In genomic region chr21:34986561-34987533, GRCh38 we compare ENCODE assay signal across 8 cellular contexts.
DNase-seq lines count a peak whose midpoint lies in the region; ATAC-seq, FAIRE-seq and TF ChIP-seq lines count a peak whose summit lies in the region.

No MANE protein-coding gene starts in this region.

- H3K4me3 ChIP-seq in SK-N-SH (ENCODE audit: low read depth in 2 of 2, low read length in 1 of 2) (no peak overlapping the region), astrocyte (ENCODE audit: insufficient read depth, low read depth, low read length) (no peak overlapping the region), aorta (ENCODE audit: low read length in 2 of 2) (no peak overlapping the region)

- H3K9me3 Mint-ChIP-seq in astrocyte (ENCODE audit: unreplicated experiment): no peaks in the 10 kb centered on the region

- H3K9me3 ChIP-seq in SK-N-SH: no peaks in the 10 kb centered on the region
- no peaks in the 10 kb centered on the region for H3K9me3 ChIP-seq in astrocyte (ENCODE audit: insufficient read depth, low read depth, low read length)
- no peaks in the 10 kb centered on the region for H3K9me3 ChIP-seq in aorta (ENCODE audit: control insufficient read depth, low read length)

- H3K36me3 Mint-ChIP-seq in astrocyte (ENCODE audit: low read depth, unreplicated experiment): peaks cover 3% of the 10 kb centered on the region

- H3K79me2 ChIP-seq in SK-N-SH (ENCODE audit: insufficient read depth): no peaks in the 10 kb centered on the region
- peaks cover 7% of the 10 kb centered on the region for H3K79me2 ChIP-seq in astrocyte (ENCODE audit: insufficient read depth, low read length)

- ATAC-seq in GM18502 (IDR thresholded peaks at IDR 0.05; ENCODE audit: poor library complexity, unreplicated experiment) (peak; percentile 57), HG02759 (IDR thresholded peaks at IDR 0.05; ENCODE audit: unreplicated experiment) (peak; percentile 70), aorta (ENCODE audit: low FRiP score) (no peak)

- CTCF ChIA-PET in SK-N-SH (lab: Yijun Ruan, JAX): no interaction called here

- 59% methylated on average over 15 of the region's 16 CpGs for WGBS in SK-N-SH (ENCODE audit: low lambda C conversion rate)
- 44 to 55% methylated on average over 16 of the region's 16 CpGs for WGBS in aorta, 2 donors

- H3K4me1 ChIP-seq in SK-N-SH (ENCODE audit: control insufficient read depth in 1 of 2, insufficient read depth in 2 of 2, low read depth in 1 of 2, low read length in 1 of 2) (peaks cover 0 to 16% of the 10 kb centered on the region in 2 experiments; a peak in 3 of 4 replicates), astrocyte (ENCODE audit: insufficient read depth, low read length) (peaks cover 56% of the 10 kb centered on the region), aorta (ENCODE audit: control insufficient read depth in 1 of 2, insufficient read depth in 2 of 2, low read length in 2 of 2) (no peaks in the 10 kb centered on the region)

- H3K9me2 ChIP-seq in SK-N-SH: no peaks in the 10 kb centered on the region

- no peaks in the 10 kb centered on the region for H3K27me3 Mint-ChIP-seq in astrocyte (ENCODE audit: low read depth, unreplicated experiment)

- H3K27ac Mint-ChIP-seq in astrocyte (ENCODE audit: unreplicated experiment): peak overlapping the region; percentile 97

- no peak for DNase-seq in SK-N-SH
- peak; percentile 97 for DNase-seq in astrocyte (ENCODE audit: low read depth)
- DNase-seq in non-pigmented ciliary epithelial cell (ENCODE audit: low read depth): peak; percentile 90
- no peak for DNase-seq in DMS53 treated with DMSO at 0.1 percent for 48 hours (lab: John Stamatoyannopoulos, UW; ENCODE audit: unreplicated experiment)
- DNase-seq in aorta: no peak
- DNase-seq in NCI-H1048 (lab: John Stamatoyannopoulos, UW): no peak

- no peak for TF ChIP-seq EP300 in SK-N-SH (IDR thresholded peaks at IDR 0.05; ENCODE audit: borderline replicate concordance in 1 of 2, low read depth in 1 of 2, low read length in 1 of 2)

- H3K9ac ChIP-seq in SK-N-SH (peak overlapping the region; percentile 10; the same call in 1 of the 2 replicates), astrocyte (ENCODE audit: low read length) (peak overlapping the region; percentile 70)

- H3K27me3 ChIP-seq in SK-N-SH (ENCODE audit: insufficient read depth) (no peaks in the 10 kb centered on the region), astrocyte (ENCODE audit: insufficient read depth, low read length) (no peaks in the 10 kb centered on the region), aorta (ENCODE audit: control insufficient read depth in 1 of 2, insufficient read depth in 2 of 2, low read length in 1 of 2) (no peaks in the 10 kb centered on the region)

- POLR2A ChIA-PET in SK-N-SH (lab: Yijun Ruan, JAX): no interaction called here

- intact Hi-C loops in aorta (cut with DNase I): no loop called here

- H3K36me3 ChIP-seq in SK-N-SH (replicated peaks in 1 of 2; ENCODE audit: control insufficient read depth in 1 of 2, insufficient read depth in 2 of 2, low read length in 1 of 2): no peaks in the 10 kb centered on the region
- no peaks in the 10 kb centered on the region for H3K36me3 ChIP-seq in astrocyte (ENCODE audit: insufficient read depth, low read length)
- no peaks in the 10 kb centered on the region for H3K36me3 ChIP-seq in aorta (ENCODE audit: control insufficient read depth in 1 of 2, insufficient read depth in 2 of 2, low read length in 1 of 2)

- H2AFZ ChIP-seq in SK-N-SH (ENCODE audit: low read depth): no peak overlapping the region
- peak overlapping the region; percentile 12 for H2AFZ ChIP-seq in astrocyte (ENCODE audit: low read depth, low read length)

- H3F3A ChIP-seq in SK-N-SH (replicated peaks; ENCODE audit: insufficient read depth): peaks cover 24% of the 10 kb centered on the region

- no peak for TF ChIP-seq RAD21 in SK-N-SH (IDR thresholded peaks at IDR 0.05; ENCODE audit: low read length)

- H3K4me3 Mint-ChIP-seq in astrocyte (ENCODE audit: unreplicated experiment): peak overlapping the region; percentile 46

- H3K27ac ChIP-seq in SK-N-SH (ENCODE audit: low read depth in 2 of 2, low read length in 1 of 2): no peak overlapping the region; a peak in 1 of 4 replicates
- peak overlapping the region; percentile 82 for H3K27ac ChIP-seq in astrocyte (ENCODE audit: low read depth, low read length)
- H3K27ac ChIP-seq in aorta (ENCODE audit: low read depth in 1 of 2, low read length in 2 of 2): no peak overlapping the region

- H4K20me1 ChIP-seq in SK-N-SH (ENCODE audit: insufficient read depth) (no peaks in the 10 kb centered on the region), astrocyte (ENCODE audit: insufficient read depth, low read length) (no peaks in the 10 kb centered on the region)

- H3K4me1 Mint-ChIP-seq in astrocyte (ENCODE audit: low read depth, unreplicated experiment): peaks cover 74% of the 10 kb centered on the region

- FAIRE-seq in astrocyte (lab: Jason Lieb, UNC): peak; percentile 52

- TF ChIP-seq CTCF in SK-N-SH (IDR thresholded peaks at IDR 0.05) (peak; percentile 15; the same call in 1 of the 2 replicates), astrocyte (IDR thresholded peaks at IDR 0.05; ENCODE audit: insufficient read depth, low read depth, low read length) (peak; percentile 5)

- H3K4me2 ChIP-seq in SK-N-SH (peak overlapping the region; percentile 29), astrocyte (ENCODE audit: low read length) (peak overlapping the region; percentile 64)

TF ChIP-seq in SK-N-SH, 30 proteins besides CTCF, POLR2A, EP300 and RAD21:
- TF ChIP-seq PBX3 (IDR thresholded peaks at IDR 0.05) (peak; percentile 9; the same call in 1 of the 2 replicates), MAX (IDR thresholded peaks at IDR 0.05; ENCODE audit: low read depth) (0 out of 2 replicates have a peak, but pooled peaks have one; percentile 35), YY1 (IDR thresholded peaks at IDR 0.05; ENCODE audit: low read depth) (no peak), TCF12 (IDR thresholded peaks at IDR 0.05) (peak; percentile 30; the same call in 1 of the 2 replicates)

Comparison
In these comparisons a context has a peak if more than half of its experiments do, and no peak if none do; other contexts are left out.
1. DNase-seq: peak in astrocyte (single experiment) and non-pigmented ciliary epithelial cell (single experiment); none in SK-N-SH (single experiment), DMS53 treated with DMSO at 0.1 percent for 48 hours (single experiment), aorta (0 of 2) and NCI-H1048 (single experiment).